In the genomic region with DNA sequence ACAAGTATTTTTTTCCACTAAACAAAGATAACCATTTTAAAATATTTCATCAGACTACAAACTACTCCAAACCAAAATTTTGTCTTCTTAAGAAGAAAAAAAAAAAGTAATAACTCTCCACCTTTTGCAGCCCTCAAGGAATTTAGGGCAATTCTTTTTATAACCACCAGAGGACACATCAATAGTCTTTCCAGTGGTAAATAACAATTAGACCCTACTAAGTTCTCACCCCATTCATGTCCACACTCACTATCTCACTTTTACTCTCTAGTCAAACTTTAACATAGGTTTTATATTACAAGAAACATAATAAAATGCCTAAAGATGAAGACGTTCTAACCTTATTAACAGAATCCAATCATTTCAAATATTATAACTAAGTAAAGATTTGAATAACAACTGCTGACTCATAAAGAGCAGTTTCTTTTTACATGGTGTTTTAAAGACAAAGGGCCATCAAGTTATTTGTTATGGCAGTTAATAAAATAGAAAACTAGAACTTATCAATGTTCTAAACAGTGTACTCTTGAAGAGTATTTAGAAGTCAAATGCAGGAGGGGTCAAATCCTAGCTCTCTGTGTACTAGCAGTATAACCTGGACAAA, we compare ENCODE assay signal across 11 cellular contexts. TPM values are rescaled to one million over a fixed set of nuclear protein-coding genes. Genes with fewer than 3 reads are reported as not detected.
DNase-seq lines count a peak whose midpoint lies in the region; ATAC-seq and TF ChIP-seq lines count a peak whose summit lies in the region.
"Had no signal": no experiment of that assay in that cellular context is flagged by ENCODE, and none has a peak within 500 bp of the region (broad histone marks: within the 10 kb centered on the region; RNA-seq: fewer than 3 reads in every experiment).

No MANE protein-coding gene starts in this region.

- WGBS in heart left ventricle, 4 donors: 36 to 45% (median 42%) methylated on average over 1 of the region's 1 CpG

- intact Hi-C loops in heart left ventricle (cut with DNase I): no loop called here

- H3K79me2 ChIP-seq in parathyroid adenoma: no peaks in the 10 kb centered on the region

- TF ChIP-seq CTCF in parathyroid adenoma (IDR thresholded peaks at IDR 0.05): peak; percentile 22
- peak in 2 of 12 donors; percentile 11 to 23 for TF ChIP-seq CTCF in heart left ventricle (IDR thresholded peaks at IDR 0.05)

- H3K9ac ChIP-seq in parathyroid adenoma: no peak overlapping the region

- no peak overlapping the region for H3K4me3 ChIP-seq in parathyroid adenoma (ENCODE audit: low read depth, low read length)
- no peak overlapping the region for H3K4me3 ChIP-seq in heart left ventricle

- H3K9me3 ChIP-seq in parathyroid adenoma (ENCODE audit: control insufficient read depth, low read length) (no peaks in the 10 kb centered on the region), heart left ventricle (no peaks in the 10 kb centered on the region)

- TF ChIP-seq POLR2A in heart left ventricle (IDR thresholded peaks at IDR 0.05): no peak

- H3K4me2 ChIP-seq in parathyroid adenoma (ENCODE audit: low read length): no peak overlapping the region

- H3K4me1 ChIP-seq in parathyroid adenoma (no peaks in the 10 kb centered on the region), heart left ventricle (no peaks in the 10 kb centered on the region)

- H3K27me3 ChIP-seq in parathyroid adenoma (ENCODE audit: control insufficient read depth, insufficient read depth, low read length): no peaks in the 10 kb centered on the region
- H3K27me3 ChIP-seq in heart left ventricle: peaks cover 0 to 8% (median 0%) of the 10 kb centered on the region in 9 donors

- peak; percentile 49 for ATAC-seq in HG02759 (IDR thresholded peaks at IDR 0.05; ENCODE audit: unreplicated experiment)
- no peak for ATAC-seq in GM18520 (IDR thresholded peaks at IDR 0.05; ENCODE audit: unreplicated experiment)
- ATAC-seq in heart left ventricle: no peak

- no peak overlapping the region for H2AFZ ChIP-seq in parathyroid adenoma

- H3K36me3 ChIP-seq in parathyroid adenoma (ENCODE audit: control insufficient read depth, insufficient read depth, low read length) (no peaks in the 10 kb centered on the region), heart left ventricle (no peaks in the 10 kb centered on the region)

- H3K27ac ChIP-seq in parathyroid adenoma (no peak overlapping the region), heart left ventricle (no peak overlapping the region)

- DNase-seq in DMS 273 (lab: John Stamatoyannopoulos, UW; ENCODE audit: unreplicated experiment) (peak; percentile 41), DMS 273 treated with DMSO at 0.1 percent for 48 hours (lab: John Stamatoyannopoulos, UW) (no peak), OCI-M1 (lab: John Stamatoyannopoulos, UW) (peak; percentile 2), HT-29 (ENCODE audit: low spot score) (no peak), heart left ventricle (no peak)
- DNase-seq: activated gamma-delta T cell treated with Interleukin-2 at 50 U/mL for 16 hours had no signal

RNA-seq across cellular contexts. Expression of a gene that starts 33.0 kb away (rescaled TPM):
- total RNA-seq in HT-29 (2014; rRNA removed; shearing (Covaris generic)): not detected in 2 replicates
- total RNA-seq in heart left ventricle: not detected
- polyA plus RNA-seq in heart left ventricle: not detected
- total RNA-seq: M059J; T-helper 1 cell treated with Interleukin-12 subunit alpha and Interleukin-12 subunit beta and Interleukin-4 antibody, amounts not matched to agents 30 ng/mL and 1 ng/mL, for 36 hours had no signal

RNA-seq across cellular contexts. Expression of a gene that starts 44.3 kb away (rescaled TPM):
- total RNA-seq in HT-29 (2014; rRNA removed; shearing (Covaris generic)): 12.8 and 13.1 TPM in 2 replicates
- 10 to 100 TPM in 6 of 9 donors, 1 to 10 TPM in 3; 4.8 to 20.4 (median 11.6) TPM for total RNA-seq in heart left ventricle
- polyA plus RNA-seq in heart left ventricle: 1 to 10 TPM; 6.5 to 9.3 TPM

Comparison
In these comparisons a context has a peak if more than half of its experiments do, and no peak if none do; other contexts are left out.
1. DNase-seq: peak in DMS 273 (single experiment) and OCI-M1 (single experiment); none in DMS 273 treated with DMSO at 0.1 percent for 48 hours (single experiment), HT-29 (single experiment) and heart left ventricle (0 of 5).